19 cellular contexts compared by ENCODE assay signal in the genomic region with DNA sequence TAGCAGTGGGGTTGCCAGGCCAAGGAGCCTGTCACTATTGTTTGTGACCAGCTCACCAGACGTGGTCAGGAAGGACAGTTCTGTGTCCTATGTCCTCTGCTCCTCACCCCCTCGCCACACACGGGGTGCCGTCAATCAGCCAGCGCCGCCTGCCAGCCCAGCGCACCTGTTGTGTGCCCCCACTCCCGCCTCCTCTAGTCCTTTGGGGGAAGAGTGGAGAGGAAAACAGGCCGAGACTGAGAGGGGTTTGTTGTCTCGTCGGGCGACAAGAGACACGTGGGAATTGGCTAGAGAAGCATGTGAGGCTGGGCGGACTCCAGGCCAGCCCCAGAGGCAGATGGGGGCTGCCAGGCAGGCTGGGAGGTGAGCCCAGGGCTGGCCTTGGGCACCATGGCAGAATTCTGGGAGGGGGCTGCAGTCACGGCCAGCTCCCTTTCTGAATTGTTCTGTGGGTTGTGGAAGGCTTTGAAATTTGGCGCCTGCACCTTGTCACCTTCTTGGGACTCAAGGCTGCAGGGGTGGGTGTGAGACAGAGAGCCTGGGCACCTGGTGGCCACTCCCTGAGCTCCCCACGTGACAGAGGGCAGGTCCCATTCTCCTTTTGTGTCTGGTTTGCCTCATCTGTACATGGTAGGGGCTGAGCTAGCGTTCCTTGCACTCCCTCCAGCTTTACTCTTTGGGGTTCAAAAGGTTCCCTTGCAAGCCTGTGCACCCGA. TPM values are rescaled to one million over a fixed set of nuclear protein-coding genes. Genes with fewer than 3 reads are reported as not detected.
DNase-seq lines count a peak whose midpoint lies in the region; ATAC-seq and TF ChIP-seq lines count a peak whose summit lies in the region.
"Had no signal": no experiment of that assay in that cellular context is flagged by ENCODE, and none has a peak within 500 bp of the region (broad histone marks: within the 10 kb centered on the region; RNA-seq: fewer than 3 reads in every experiment).

No MANE protein-coding gene starts in this region.

- no peak overlapping the region for H2BK5ac ChIP-seq in H9 (ENCODE audit: insufficient read length, low read length)
- H2BK5ac ChIP-seq in neuronal stem cell (ENCODE audit: low read length) = no peak overlapping the region

- H3K4me2 ChIP-seq in H9 (ENCODE audit: insufficient read depth, insufficient read length, low read length) (no peak overlapping the region), neuronal stem cell (ENCODE audit: insufficient read depth, low read length, poor library complexity, severe bottlenecking) (no peak overlapping the region)
- H3K4me2 ChIP-seq: KMS-11 had no signal

- peaks cover 7% of the 10 kb centered on the region for H3K23me2 ChIP-seq in H9 (ENCODE audit: insufficient read length, low read depth, low read length, poor library complexity, severe bottlenecking)

- no peak overlapping the region for H3T11ph ChIP-seq in H9 (ENCODE audit: low read length)

- peaks cover 44 to 46% of the 10 kb centered on the region in 2 experiments for H3K4me1 Mint-ChIP-seq in H9
- peaks cover 11% of the 10 kb centered on the region for H3K4me1 Mint-ChIP-seq in activated T-cell treated with anti-CD3 and anti-CD28 coated beads, Interleukin-2, amount 50 U/mL, for 72 hours (ENCODE audit: low read depth)
- H3K4me1 Mint-ChIP-seq in immature natural killer cell = peaks cover 11% of the 10 kb centered on the region in 2 donors

- TF ChIP-seq CTCF in A673 (conservative IDR thresholded peaks at IDR 0.05; ENCODE audit: low read depth, low read length) (no peak), H9 (conservative IDR thresholded peaks at IDR 0.05) (no peak), GM13976 (IDR thresholded peaks at IDR 0.05; ENCODE audit: borderline replicate concordance, control extremely low read depth, extremely low read depth, insufficient read depth, missing control alignments) (no peak)

- peaks cover 2 to 28% (median 19%) of the 10 kb centered on the region in 3 experiments; a peak in 6 of 7 replicates for H3K36me3 Mint-ChIP-seq in H9 (ENCODE audit: insufficient read depth in 1 of 3, low read depth in 3 of 3)
- peaks cover 3 to 12% of the 10 kb centered on the region in 2 donors for H3K36me3 Mint-ChIP-seq in activated T-cell treated with anti-CD3 and anti-CD28 coated beads, Interleukin-2, amount 50 U/mL, for 72 hours (ENCODE audit: insufficient read depth in 2 of 2)
- no peaks in the 10 kb centered on the region for H3K36me3 Mint-ChIP-seq in immature natural killer cell

- H3K9ac ChIP-seq in H9 (ENCODE audit: extremely low read depth, insufficient read length, low read length) = no peak overlapping the region
- no peak overlapping the region for H3K9ac ChIP-seq in neuronal stem cell (ENCODE audit: low read depth, low read length, poor library complexity)
- H3K9ac ChIP-seq: KMS-11 had no signal

- H3K27ac Mint-ChIP-seq in H9 (peak overlapping the region in 2 of 3 experiments; percentile 49 to 74; a peak in 2 of 7 replicates), immature natural killer cell (no peak overlapping the region)
- no peak overlapping the region for H3K27ac Mint-ChIP-seq in activated T-cell treated with anti-CD3 and anti-CD28 coated beads, Interleukin-2, amount 50 U/mL, for 72 hours
- H3K27ac Mint-ChIP-seq: activated naive CD8-positive, alpha-beta T cell treated with anti-CD3 and anti-CD28 coated beads, Interleukin-2, amount 50 U/mL, for 24 hours; stimulated activated naive B cell treated with anti-CD40 and anti-IgM and Interleukin-4, amounts not matched to agents 10 μg/mL and 1 μg/mL and 100 μg/mL, for 72 hours had no signal

- POLR2A ChIA-PET in A673 (lab: Charles Lee; ENCODE audit: low non-redundant PET) = no interaction called here

- ATAC-seq in activated T-cell treated with anti-CD3 and anti-CD28 coated beads, Interleukin-2, amount 50 U/mL, for 72 hours (replicated peaks in 1 of 2) = no peak
- ATAC-seq in HG03457 (IDR thresholded peaks at IDR 0.05; ENCODE audit: unreplicated experiment) = no peak
- ATAC-seq: activated naive CD8-positive, alpha-beta T cell treated with anti-CD3 and anti-CD28 coated beads, Interleukin-2, amount 50 U/mL, for 24 hours; SK-N-SH treated with all-trans-retinoic acid at 6 μM for 48 hours; stimulated activated naive B cell treated with anti-CD40 and anti-IgM and Interleukin-4, amounts not matched to agents 10 μg/mL and 1 μg/mL and 100 μg/mL, for 72 hours had no signal

- H2BK15ac ChIP-seq in H9 (ENCODE audit: low read depth, low read length) (no peak overlapping the region), neuronal stem cell (ENCODE audit: low read length) (peak overlapping the region; percentile 1)

- peak overlapping the region; percentile 71 for H3K27ac ChIP-seq in A673 (ENCODE audit: low read depth, low read length, poor library complexity, severe bottlenecking)
- H3K27ac ChIP-seq in H9 (ENCODE audit: insufficient read length, low read depth, low read length) = no peak overlapping the region
- H3K27ac ChIP-seq in neuronal stem cell (replicated peaks; ENCODE audit: low read length) = no peak overlapping the region
- H3K27ac ChIP-seq: KMS-11, skin epidermis had no signal

- DNase-seq in A673 (ENCODE audit: low spot score) (no peak), H9 (no peak), globus pallidus (ENCODE audit: low spot score) (peak; percentile 47), neuronal stem cell (ENCODE audit: low spot score) (no peak), immature natural killer cell (no peak), GM13976 (ENCODE audit: low spot score) (no peak)
- no peak for DNase-seq in activated T-cell treated with anti-CD3 and anti-CD28 coated beads, Interleukin-2, amount 50 U/mL, for 72 hours
- DNase-seq: activated naive CD8-positive, alpha-beta T cell treated with anti-CD3 and anti-CD28 coated beads, Interleukin-2, amount 50 U/mL, for 24 hours; activated T-cell treated with anti-CD3 and anti-CD28 coated beads, Interleukin-2, amount 50 U/mL, for 1 hour; DMS 273 treated with DMSO at 0.1 percent for 48 hours; effector CD4-positive, alpha-beta T cell; NCI-H510A; stimulated activated naive B cell treated with anti-CD40 and anti-IgM and Interleukin-4, amounts not matched to agents 10 μg/mL and 1 μg/mL and 100 μg/mL, for 72 hours had no signal

- H3K18ac ChIP-seq in H9 (ENCODE audit: insufficient read length, low read depth, low read length) (no peak overlapping the region), neuronal stem cell (ENCODE audit: low read length) (peak overlapping the region; percentile 86)

- BruUV-seq in A673 (replicated peaks; lab: Mats Ljungman, UMichigan) = no TSS peak

- whole genome bisulfite sequencing in H9 (ENCODE audit: extremely low coverage, insufficient read length, low lambda C conversion rate) = no CpG with 5 or more reads among the region's 19 CpGs
- no CpG with 5 or more reads among the region's 19 CpGs for WGBS in neuronal stem cell (ENCODE audit: extremely low coverage in 2 of 2, insufficient read length in 2 of 2, insufficient replicate concordance in 1 of 2), 2 donors

- H3K4me3 Mint-ChIP-seq in H9 = 0 out of 5 replicates have a peak overlapping the region, but pooled peaks of 1 of the 2 experiments have one; percentile 26
- no peak overlapping the region for H3K4me3 Mint-ChIP-seq in activated T-cell treated with anti-CD3 and anti-CD28 coated beads, Interleukin-2, amount 50 U/mL, for 72 hours
- H3K4me3 Mint-ChIP-seq in immature natural killer cell = no peak overlapping the region
- H3K4me3 Mint-ChIP-seq: activated naive CD8-positive, alpha-beta T cell treated with anti-CD3 and anti-CD28 coated beads, Interleukin-2, amount 50 U/mL, for 24 hours; stimulated activated naive B cell treated with anti-CD40 and anti-IgM and Interleukin-4, amounts not matched to agents 10 μg/mL and 1 μg/mL and 100 μg/mL, for 72 hours had no signal

- H3K4me3 ChIP-seq in A673 (ENCODE audit: low read depth, low read length, poor library complexity, severe bottlenecking) (no peak overlapping the region), neuronal stem cell (ENCODE audit: low read length in 2 of 2) (no peak overlapping the region)
- H3K4me3 ChIP-seq: cardiac muscle cell, lung, skin epidermis had no signal

- H3K23ac ChIP-seq in H9 (ENCODE audit: insufficient read length, low read depth, low read length) = no peak overlapping the region
- no peak overlapping the region for H3K23ac ChIP-seq in neuronal stem cell (ENCODE audit: low read depth, low read length, poor library complexity)

- H2BK120ac ChIP-seq in H9 (ENCODE audit: low read depth, low read length, poor library complexity, severe bottlenecking) (no peak overlapping the region), neuronal stem cell (ENCODE audit: low read depth, low read length) (peak overlapping the region; percentile 38)

- peaks cover 16 to 20% of the 10 kb centered on the region in 2 experiments for H3K9me3 Mint-ChIP-seq in H9
- H3K9me3 Mint-ChIP-seq in activated T-cell treated with anti-CD3 and anti-CD28 coated beads, Interleukin-2, amount 50 U/mL, for 72 hours = peaks cover 0 to 3% of the 10 kb centered on the region in 2 donors
- H3K9me3 Mint-ChIP-seq in immature natural killer cell = no peaks in the 10 kb centered on the region
- H3K9me3 Mint-ChIP-seq: activated naive CD8-positive, alpha-beta T cell treated with anti-CD3 and anti-CD28 coated beads, Interleukin-2, amount 50 U/mL, for 24 hours had no signal

- CTCF ChIA-PET in A673 (lab: Charles Lee) = no interaction called here

- H3K79me2 ChIP-seq in H9 (ENCODE audit: insufficient read depth, low read length) = no peaks in the 10 kb centered on the region; the same call in 1 of the 2 replicates

- H3K4me1 ChIP-seq in A673 (ENCODE audit: insufficient read depth, low read length, poor library complexity, severe bottlenecking) (peaks cover 27% of the 10 kb centered on the region), H9 (ENCODE audit: insufficient read depth, low read length) (peaks cover 3% of the 10 kb centered on the region; the same call in 1 of the 2 replicates), neuronal stem cell (ENCODE audit: control insufficient read depth in 2 of 2, insufficient read depth in 1 of 2, low read depth in 1 of 2, low read length in 2 of 2) (peaks cover 11 to 23% of the 10 kb centered on the region in 2 donors)

- H3K4ac ChIP-seq in H9 (ENCODE audit: low read depth, low read length) = no peak overlapping the region
- H3K4ac ChIP-seq in neuronal stem cell (ENCODE audit: low read length) = no peak overlapping the region

- no peak overlapping the region for H2AK5ac ChIP-seq in H9 (ENCODE audit: insufficient read length, low read length)
- H2AK5ac ChIP-seq in neuronal stem cell (ENCODE audit: low read depth, low read length) = peak overlapping the region; percentile 85

- no peak overlapping the region for H2BK20ac ChIP-seq in H9 (ENCODE audit: low read depth, low read length, poor library complexity, severe bottlenecking)

- H3K14ac ChIP-seq in H9 (ENCODE audit: insufficient read depth, low read length) = no peak overlapping the region
- peak overlapping the region; percentile 57 for H3K14ac ChIP-seq in neuronal stem cell (ENCODE audit: low read length)

- no peaks in the 10 kb centered on the region for H3K27me3 ChIP-seq in A673 (replicated peaks; ENCODE audit: insufficient read depth, low read depth, low read length, poor library complexity)
- no peaks in the 10 kb centered on the region; the same call in 1 of the 2 replicates for H3K27me3 ChIP-seq in H9 (ENCODE audit: insufficient read depth, low read length)
- H3K27me3 ChIP-seq in neuronal stem cell (ENCODE audit: control insufficient read depth in 3 of 3, insufficient read depth in 3 of 3, low read depth in 1 of 3, low read length in 3 of 3) = peaks cover 0 to 30% (median 11%) of the 10 kb centered on the region in 3 experiments
- H3K27me3 ChIP-seq: cardiac muscle cell had no signal

- no peaks in the 10 kb centered on the region for H4K20me1 ChIP-seq in H9 (ENCODE audit: control insufficient read depth, insufficient read depth, insufficient read length)

- no peak overlapping the region for H4K91ac ChIP-seq in H9 (ENCODE audit: insufficient read length, low read depth, low read length)
- no peak overlapping the region for H4K91ac ChIP-seq in neuronal stem cell (ENCODE audit: low read depth, low read length, poor library complexity)

- no peak overlapping the region for H4K8ac ChIP-seq in H9 (replicated peaks; ENCODE audit: insufficient read length, low read depth, low read length)
- no peak overlapping the region for H4K8ac ChIP-seq in neuronal stem cell (ENCODE audit: low read depth, low read length)

- in situ Hi-C loops in GM13976 (cut with MboI; ENCODE audit: low sequenced_read_pairs, unreplicated experiment) = no loop called here

- H3K56ac ChIP-seq in H9 (ENCODE audit: insufficient read length, low read depth, low read length) = no peak overlapping the region

- H2AFZ ChIP-seq in H9 (ENCODE audit: low read length) = no peak overlapping the region
- H2AFZ ChIP-seq in neuronal stem cell (ENCODE audit: low read length) = peak overlapping the region; percentile 59

- no peak overlapping the region for H4K5ac ChIP-seq in H9 (ENCODE audit: insufficient read length, low read depth, low read length)

- intact Hi-C loops in A673 (cut with micrococcal nuclease; ENCODE audit: unreplicated experiment) = loop anchor here (5.0 kb wide), 1 partner anchor 184 kb away; the partner anchor contains the start of gene CDKN1C

- no peaks in the 10 kb centered on the region for H3K79me1 ChIP-seq in H9 (ENCODE audit: insufficient read depth, low read depth, low read length, poor library complexity, severe bottlenecking)
- no peaks in the 10 kb centered on the region for H3K79me1 ChIP-seq in neuronal stem cell (ENCODE audit: low read depth, low read length)

- no peaks in the 10 kb centered on the region for H3K9me3 ChIP-seq in A673 (ENCODE audit: low read depth, low read length, poor library complexity, severe bottlenecking)
- H3K9me3 ChIP-seq in H9 (ENCODE audit: control insufficient read depth, low read depth, low read length) = no peaks in the 10 kb centered on the region
- peaks cover 2% of the 10 kb centered on the region in 2 donors for H3K9me3 ChIP-seq in neuronal stem cell (replicated peaks in 1 of 2; ENCODE audit: control insufficient read depth in 2 of 2, insufficient read depth in 1 of 2, low read depth in 1 of 2, low read length in 2 of 2)

- H2BK12ac ChIP-seq in H9 (ENCODE audit: insufficient read length, low read depth, low read length) (no peak overlapping the region), neuronal stem cell (ENCODE audit: low read length) (peak overlapping the region; percentile 58)

- H3K27me3 Mint-ChIP-seq in H9 (ENCODE audit: low read depth) = peaks cover 83% of the 10 kb centered on the region
- H3K27me3 Mint-ChIP-seq in activated T-cell treated with anti-CD3 and anti-CD28 coated beads, Interleukin-2, amount 50 U/mL, for 72 hours (ENCODE audit: low read depth) = no peaks in the 10 kb centered on the region
- H3K27me3 Mint-ChIP-seq in immature natural killer cell (ENCODE audit: low read depth in 3 of 3) = peaks cover 9 to 18% (median 9%) of the 10 kb centered on the region in 3 donors

- H3K36me3 ChIP-seq in A673 (ENCODE audit: insufficient read depth, low read length, poor library complexity, severe bottlenecking) (no peaks in the 10 kb centered on the region), neuronal stem cell (replicated peaks in 1 of 2; ENCODE audit: control insufficient read depth in 2 of 2, insufficient read depth in 2 of 2, low read length in 2 of 2) (no peaks in the 10 kb centered on the region)
- H3K36me3 ChIP-seq: cardiac muscle cell had no signal

RNA-seq across cellular contexts. Expression of gene KCNQ1OT1, which starts 3.1 kb away (rescaled TPM):
- total RNA-seq in A673 (2021) = 4.0 and 4.1 TPM in 2 replicates
- total RNA-seq in H9 (2021) = 0.88 and 1.2 TPM in 2 replicates
- 0.08 TPM for polyA plus RNA-seq in neuronal stem cell (2013, experiment 1 of 2)
- 0.11 TPM for polyA plus RNA-seq in neuronal stem cell (2013, experiment 2 of 2)
- total RNA-seq in activated T-cell treated with anti-CD3 and anti-CD28 coated beads, Interleukin-2, amount 50 U/mL, for 72 hours = under 1 TPM; 0.26 to 0.35 TPM
- polyA plus RNA-seq in immature natural killer cell = under 1 TPM in 2 of 3 donors, not detected in 1; 0.04 to 0.12 TPM

Comparison
In these comparisons a context has a peak if more than half of its experiments do, and no peak if none do; other contexts are left out.
1. H3K27ac Mint-ChIP-seq: peak in H9 (2 of 3); none in activated T-cell treated with anti-CD3 and anti-CD28 coated beads, Interleukin-2, amount 50 U/mL, for 72 hours (single experiment) and immature natural killer cell (0 of 6).